Comparison of ENCODE assay signal across 1 cellular context in genomic region chr19:11354102-11354501, GRCh38.
A peak's percentile ranks its signal among the peaks of the same experiment; 100 is the strongest.
TF ChIP-seq lines count a peak whose summit lies in the region.

No MANE protein-coding gene starts in this region.

TF ChIP-seq in H1, 55 proteins besides CTCF, POLR2A, EP300 and RAD21:
- TF ChIP-seq KDM1A (IDR thresholded peaks at IDR 0.05; ENCODE audit: borderline replicate concordance, low read length): peak; percentile 51; the same call in 1 of the 2 replicates
